Comparison of ENCODE assay signal across 7 cellular contexts in the genomic region with DNA sequence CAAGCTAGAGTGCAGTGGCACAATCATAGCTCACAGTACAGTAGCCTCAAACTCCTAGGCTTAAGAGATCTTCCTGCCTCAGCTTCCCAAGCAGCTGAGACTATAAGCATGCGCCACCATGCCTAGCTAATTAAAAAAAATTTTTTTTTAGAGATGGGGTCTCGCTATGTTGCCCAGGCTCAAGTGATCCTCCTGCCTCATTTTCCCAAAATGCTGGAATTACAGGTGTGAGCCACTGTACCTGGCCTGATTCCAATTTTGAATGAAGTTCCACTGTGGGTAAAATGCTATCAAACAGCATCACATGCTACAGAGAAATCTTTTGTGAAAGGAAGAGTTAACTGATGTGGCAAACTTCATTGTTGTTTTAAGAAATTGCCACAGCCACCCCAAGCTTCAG.
"Had no signal": no experiment of that assay in that cellular context is flagged by ENCODE, and none has a peak within 500 bp of the region (broad histone marks: within the 10 kb centered on the region; RNA-seq: fewer than 3 reads in every experiment).

No MANE protein-coding gene starts in this region.

- H3K4me2 ChIP-seq: KMS-11 had no signal

- DNase-seq: IMR-90, KBM-7, KG1 had no signal

- H3K9ac ChIP-seq: KMS-11 had no signal

- FAIRE-seq: HTR-8/SVneo had no signal

- H3K27ac ChIP-seq: HL-60, KMS-11 had no signal

- H3K4me3 Mint-ChIP-seq: IgD-negative memory B cell had no signal

- H3K27me3 Mint-ChIP-seq: IgD-negative memory B cell had no signal
